ENCODE assay signal across 16 cellular contexts in the genomic region with DNA sequence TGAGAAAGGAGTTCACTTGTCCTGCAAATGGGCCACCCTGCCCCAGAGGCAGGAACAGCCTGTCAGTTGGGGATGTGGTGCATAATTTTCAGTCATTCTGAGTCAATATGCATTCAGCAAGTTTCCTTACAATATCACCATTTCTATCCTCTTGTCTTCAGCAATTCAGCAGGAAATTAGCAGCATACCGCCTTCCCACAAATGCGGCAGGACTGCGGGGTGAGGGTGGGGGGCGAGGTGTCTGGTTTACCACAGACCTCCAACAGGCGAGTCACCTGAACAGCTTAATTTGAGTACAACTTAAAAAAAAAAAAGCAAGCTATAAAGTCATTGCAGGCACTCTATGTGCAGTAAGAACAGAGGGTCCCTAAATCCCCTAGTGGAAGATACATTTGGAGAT.
DNase-seq lines count a peak whose midpoint lies in the region; ATAC-seq lines count a peak whose summit lies in the region.
"Had no signal": no experiment of that assay in that cellular context is flagged by ENCODE, and none has a peak within 500 bp of the region (broad histone marks: within the 10 kb centered on the region; RNA-seq: fewer than 3 reads in every experiment).

No MANE protein-coding gene starts in this region.

- H3K4me3 Mint-ChIP-seq in T-helper 17 cell = no peak overlapping the region
- H3K4me3 Mint-ChIP-seq in activated naive CD4-positive, alpha-beta T cell treated with anti-CD3 and anti-CD28 coated beads, Interleukin-2, amount 50 U/mL, for 24 hours = peak overlapping the region; percentile 60
- H3K4me3 Mint-ChIP-seq: brain had no signal

- ATAC-seq in T-helper 17 cell (no peak), GM18520 (IDR thresholded peaks at IDR 0.05; ENCODE audit: unreplicated experiment) (no peak)
- ATAC-seq: HCT116, left colon had no signal

- DNase-seq in activated naive CD4-positive, alpha-beta T cell treated with Interleukin-2 at 50 U/mL for 16 hours = peak; percentile 42
- DNase-seq in activated naive CD4-positive, alpha-beta T cell treated with anti-CD3 and anti-CD28 coated beads, Interleukin-2, amount 50 U/mL, for 16 hours = no peak
- DNase-seq in T-helper 17 cell (no peak), RKO (ENCODE audit: low spot score) (no peak), NCI-H2227 (lab: John Stamatoyannopoulos, UW; ENCODE audit: unreplicated experiment) (no peak)
- peak; percentile 81 for DNase-seq in stimulated activated CD8-positive, alpha-beta memory T cell treated with anti-CD3 and anti-CD28 coated beads, Interleukin-4, amount 100 ng/mL, for 48 hours
- DNase-seq: COR-L47, left colon, midbrain, NCI-H1417, SW 1271, WERI-Rb-1 had no signal

- H3K9me3 ChIP-seq in T-helper 17 cell (ENCODE audit: control insufficient read depth, low read length, poor library complexity, severe bottlenecking) = peaks cover 2% of the 10 kb centered on the region

- no peaks in the 10 kb centered on the region for H3K36me3 Mint-ChIP-seq in T-helper 17 cell (ENCODE audit: low read depth)
- H3K36me3 Mint-ChIP-seq in activated naive CD4-positive, alpha-beta T cell treated with anti-CD3 and anti-CD28 coated beads, Interleukin-2, amount 50 U/mL, for 24 hours = no peaks in the 10 kb centered on the region
- H3K36me3 Mint-ChIP-seq: brain had no signal

- no peaks in the 10 kb centered on the region for H3K9me3 Mint-ChIP-seq in activated naive CD4-positive, alpha-beta T cell treated with anti-CD3 and anti-CD28 coated beads, Interleukin-2, amount 50 U/mL, for 24 hours

- H3K27me3 Mint-ChIP-seq in T-helper 17 cell = no peaks in the 10 kb centered on the region
- no peaks in the 10 kb centered on the region for H3K27me3 Mint-ChIP-seq in activated naive CD4-positive, alpha-beta T cell treated with anti-CD3 and anti-CD28 coated beads, Interleukin-2, amount 50 U/mL, for 24 hours
- H3K27me3 Mint-ChIP-seq: brain had no signal

- H3K4me1 Mint-ChIP-seq in T-helper 17 cell = peaks cover 47% of the 10 kb centered on the region
- peaks cover 81% of the 10 kb centered on the region for H3K4me1 Mint-ChIP-seq in activated naive CD4-positive, alpha-beta T cell treated with anti-CD3 and anti-CD28 coated beads, Interleukin-2, amount 50 U/mL, for 24 hours
- H3K4me1 Mint-ChIP-seq: brain had no signal

- peak overlapping the region; percentile 88 for H3K27ac Mint-ChIP-seq in T-helper 17 cell
- peak overlapping the region; percentile 93 for H3K27ac Mint-ChIP-seq in activated naive CD4-positive, alpha-beta T cell treated with anti-CD3 and anti-CD28 coated beads, Interleukin-2, amount 50 U/mL, for 24 hours
- H3K27ac Mint-ChIP-seq: brain had no signal

Comparison
In these comparisons a context has a peak if more than half of its experiments do, and no peak if none do; other contexts are left out.
1. DNase-seq: peak in activated naive CD4-positive, alpha-beta T cell treated with Interleukin-2 at 50 U/mL for 16 hours (single experiment) and stimulated activated CD8-positive, alpha-beta memory T cell treated with anti-CD3 and anti-CD28 coated beads, Interleukin-4, amount 100 ng/mL, for 48 hours (single experiment); none in activated naive CD4-positive, alpha-beta T cell treated with anti-CD3 and anti-CD28 coated beads, Interleukin-2, amount 50 U/mL, for 16 hours (single experiment), T-helper 17 cell (0 of 3), RKO (single experiment) and NCI-H2227 (single experiment).